In the genomic region with DNA sequence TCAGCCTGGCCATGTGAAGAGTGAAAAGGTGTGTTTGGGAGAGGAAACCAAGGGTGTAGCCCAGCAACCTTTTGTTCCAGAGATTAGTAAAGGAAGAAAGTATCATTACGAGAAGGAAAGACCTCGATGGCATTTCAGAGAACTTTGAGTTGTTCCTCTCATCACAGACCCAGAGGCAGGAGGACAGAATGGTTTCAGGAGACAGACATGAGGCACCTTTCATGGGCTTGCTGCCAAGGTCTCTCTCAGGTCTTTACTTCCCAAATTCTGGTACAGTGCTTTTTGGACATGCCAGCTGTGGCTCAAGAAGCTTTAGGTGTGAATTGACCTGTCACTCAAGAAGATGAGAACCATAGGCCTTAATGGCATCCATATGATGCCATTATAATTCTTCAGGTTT, we compare ENCODE assay signal across 29 cellular contexts. TPM values are rescaled to one million over a fixed set of nuclear protein-coding genes. Genes with fewer than 3 reads are reported as not detected.
"Had no signal": no experiment of that assay in that cellular context is flagged by ENCODE, and none has a peak within 500 bp of the region (broad histone marks: within the 10 kb centered on the region; RNA-seq: fewer than 3 reads in every experiment).

No MANE protein-coding gene starts in this region.

- H3K36me3 ChIP-seq: neural progenitor cell, ovary, right lobe of liver, sigmoid colon, suprapubic skin, tibial artery, transverse colon, upper lobe of right lung, vagina had no signal

- H3K27me3 ChIP-seq: ovary, sigmoid colon, testis, vagina had no signal

- H3K9ac ChIP-seq: neural progenitor cell, parathyroid adenoma had no signal

- H3K9me3 ChIP-seq: ovary, psoas muscle, suprapubic skin, testis, vagina had no signal

- H3K4me3 ChIP-seq: neural progenitor cell, ovary, psoas muscle, right lobe of liver, sigmoid colon, suprapubic skin, testis, tibial artery, transverse colon, upper lobe of right lung, vagina had no signal

- H3K4me1 ChIP-seq: parathyroid adenoma had no signal

- DNase-seq: naive thymus-derived CD4-positive, alpha-beta T cell; natural killer cell; occipital lobe; ovary; posterior cingulate gyrus; psoas muscle; right cardiac atrium; right lobe of liver; sigmoid colon; small intestine; stimulated activated CD4-positive, alpha-beta T cell treated with anti-CD3 and anti-CD28 coated beads, Interleukin-15, amount 100 ng/mL, for 24 hours; stimulated activated CD4-positive, alpha-beta T cell treated with anti-CD3 and anti-CD28 coated beads, Interleukin-2, amount 100 ng/mL, for 24 hours; stimulated activated CD4-positive, alpha-beta T cell treated with anti-CD3 and anti-CD28 coated beads, Interleukin-2, amount 100 ng/mL, for 48 hours; stimulated activated CD4-positive, alpha-beta T cell treated with anti-CD3 and anti-CD28 coated beads, Interleukin-4, amount 100 ng/mL, for 4 hours; stimulated activated CD8-positive, alpha-beta memory T cell treated with anti-CD3 and anti-CD28 coated beads, Interleukin-4, amount 100 ng/mL, for 48 hours; stimulated activated naive CD4-positive, alpha-beta T cell; stimulated activated naive CD8-positive, alpha-beta T cell treated with anti-CD3 and anti-CD28 coated beads, Interleukin-15, amount 100 ng/mL, for 72 hours; stimulated activated naive CD8-positive, alpha-beta T cell treated with anti-CD3 and anti-CD28 coated beads, Interleukin-15, Interleukin-2, amounts not matched to agents 100 U/mL and 50 U/mL, for 24 hours; substantia nigra; testis; tibial artery; transverse colon; upper lobe of right lung had no signal

- H3K4me2 ChIP-seq: neural progenitor cell had no signal

- H2AFZ ChIP-seq: neural progenitor cell, parathyroid adenoma had no signal

- H3K27ac ChIP-seq: neural progenitor cell, ovary, parathyroid adenoma, psoas muscle, right lobe of liver, sigmoid colon, testis, tibial artery, transverse colon, upper lobe of right lung, vagina had no signal

RNA-seq across cellular contexts. Expression of a gene that starts 56.2 kb away (rescaled TPM):
- polyA plus RNA-seq: naive thymus-derived CD4-positive, alpha-beta T cell; neural cell; ovary; psoas muscle; sigmoid colon; small intestine; urinary bladder had no signal
